10 cellular contexts compared by ENCODE assay signal in genomic region chr16:57800213-57801097, GRCh38. TPM values are rescaled to one million over a fixed set of nuclear protein-coding genes. Genes with fewer than 3 reads are reported as not detected.
DNase-seq lines count a peak whose midpoint lies in the region; ATAC-seq and TF ChIP-seq lines count a peak whose summit lies in the region.
"Had no signal": no experiment of that assay in that cellular context is flagged by ENCODE, and none has a peak within 500 bp of the region (broad histone marks: within the 10 kb centered on the region; RNA-seq: fewer than 3 reads in every experiment).

No MANE protein-coding gene starts in this region.

- peak overlapping the region; percentile 94 for H3K4me3 Mint-ChIP-seq in HFFc6

- TF ChIP-seq POLR2A in stomach (IDR thresholded peaks at IDR 0.05): no peak

- peaks cover 52% of the 10 kb centered on the region for H3K4me1 Mint-ChIP-seq in HFFc6 (ENCODE audit: low read depth)

- H3K9me3 ChIP-seq in stomach: no peaks in the 10 kb centered on the region

- no peaks in the 10 kb centered on the region for H3K27me3 ChIP-seq in stomach
- H3K27me3 ChIP-seq: foreskin keratinocyte had no signal

- TF ChIP-seq CTCF in HFFc6 (IDR thresholded peaks at IDR 0.05) (no peak), stomach (IDR thresholded peaks at IDR 0.05) (no peak)

- peaks cover 1% of the 10 kb centered on the region; the same call in 1 of the 2 replicates for H3K27me3 Mint-ChIP-seq in HFFc6 (ENCODE audit: insufficient read depth)

- H3K27ac Mint-ChIP-seq in HFFc6: peak overlapping the region; percentile 94

- TF ChIP-seq EP300 in stomach (IDR thresholded peaks at IDR 0.05): no peak

- peaks cover 0 to 22% (median 10%) of the 10 kb centered on the region in 4 donors for H3K36me3 ChIP-seq in stomach

- intact Hi-C loops in stomach (cut with DNase I; ENCODE audit: low total_unique reads): no loop called here

- H3K4me3 ChIP-seq in stomach: peak overlapping the region in 3 of 4 donors; percentile 53 to 63 (median 62)

- H3K4me1 ChIP-seq in stomach: peaks cover 58 to 84% (median 75%) of the 10 kb centered on the region in 4 donors
- H3K4me1 ChIP-seq: foreskin keratinocyte had no signal

- H3K36me3 Mint-ChIP-seq in HFFc6 (ENCODE audit: low read depth): peaks cover 21% of the 10 kb centered on the region

- no peak for ATAC-seq in HG03565 (IDR thresholded peaks at IDR 0.05; ENCODE audit: unreplicated experiment)

- no peaks in the 10 kb centered on the region for H3K9me3 Mint-ChIP-seq in HFFc6

- peak overlapping the region; percentile 85 for H3K27ac ChIP-seq in angular gyrus (ENCODE audit: low read depth, low read length)
- H3K27ac ChIP-seq in stomach: peak overlapping the region; percentile 8 to 89 (median 88)

- DNase-seq in HFFc6 (no peak), kidney tubule cell (ENCODE audit: low spot score) (peak; percentile 28), stomach (peak; percentile 26), NCI-H2081 (lab: John Stamatoyannopoulos, UW) (no peak)
- DNase-seq in stimulated activated CD4-positive, alpha-beta T cell treated with anti-CD3 and anti-CD28 coated beads, Interleukin-4, amount 100 ng/mL, for 24 hours: no peak
- DNase-seq in activated naive CD4-positive, alpha-beta T cell treated with anti-CD3 and anti-CD28 coated beads, Interleukin-2, amount 50 U/mL, for 16 hours: no peak
- DNase-seq: activated CD4-positive, alpha-beta T cell treated with anti-CD3 and anti-CD28 coated beads, Interleukin-2, amount 50 U/mL, for 1 hour; foreskin keratinocyte had no signal

- WGBS in stomach, 5 donors: 36 to 47% (median 39%) methylated on average over 11 to 12 of the region's 12 CpGs

RNA-seq across cellular contexts. Expression of gene KIFC3, which starts 1.8 kb away (rescaled TPM):
- total RNA-seq in HFFc6 (2021; fragmentation: NEBNext Ultra II Directional; extraction: Animal tissue kit (Norgen Biotek cat#: 25700)): 10 to 100 TPM; 51.8 to 81.5 (median 72.7) TPM
- total RNA-seq in stomach: 100 to 1,000 TPM in 1 of 5 donors, 10 to 100 TPM in 3, 1 to 10 TPM in 1; 2.3 to 249 (median 40.0) TPM
- 10 to 100 TPM; 21.1 to 46.6 (median 22.1) TPM for polyA plus RNA-seq in stomach

Comparison
In these comparisons a context has a peak if more than half of its experiments do, and no peak if none do; other contexts are left out.
1. DNase-seq: peak in kidney tubule cell (single experiment) and stomach (single experiment); none in HFFc6 (single experiment), NCI-H2081 (0 of 2), stimulated activated CD4-positive, alpha-beta T cell treated with anti-CD3 and anti-CD28 coated beads, Interleukin-4, amount 100 ng/mL, for 24 hours (single experiment) and activated naive CD4-positive, alpha-beta T cell treated with anti-CD3 and anti-CD28 coated beads, Interleukin-2, amount 50 U/mL, for 16 hours (single experiment).